Comparison of ENCODE assay signal across 16 cellular contexts in genomic region chr2:23520256-23520655, GRCh38.
DNase-seq lines count a peak whose midpoint lies in the region; ATAC-seq lines count a peak whose summit lies in the region.
"Had no signal": no experiment of that assay in that cellular context is flagged by ENCODE, and none has a peak within 500 bp of the region (broad histone marks: within the 10 kb centered on the region; RNA-seq: fewer than 3 reads in every experiment).

No MANE protein-coding gene starts in this region.

- DNase-seq in Daoy (ENCODE audit: low read depth) = peak; percentile 54
- peak; percentile 85 for DNase-seq in SW480 (ENCODE audit: low spot score)
- DNase-seq in iPS-NIHi7 (ENCODE audit: extremely low spot score) = peak; percentile 70
- peak; percentile 58 for DNase-seq in renal cortical epithelial cell (ENCODE audit: low read depth)
- no peak for DNase-seq in NCI-H748 treated with DMSO at 0.1 percent for 48 hours (lab: John Stamatoyannopoulos, UW)
- DNase-seq in DMS53 (lab: John Stamatoyannopoulos, UW) = no peak
- DNase-seq in stimulated activated CD4-positive, alpha-beta T cell treated with anti-CD3 and anti-CD28 coated beads, Interleukin-12 subunit alpha, Interleukin-12 subunit beta, amount 100 ng/mL, for 4 hours = no peak
- DNase-seq: activated naive CD8-positive, alpha-beta T cell treated with anti-CD3 and anti-CD28 coated beads, Interleukin-2, amount 50 U/mL, for 24 hours; CD4-positive, alpha-beta memory T cell; effector memory CD4-positive, alpha-beta T cell; naive B cell; NCI-H1417 treated with DMSO at 0.1 percent for 48 hours; T-helper 1 cell; uterus; WERI-Rb-1 had no signal

- no peak for ATAC-seq in GM19328 (IDR thresholded peaks at IDR 0.05; ENCODE audit: unreplicated experiment)
- ATAC-seq: activated naive CD8-positive, alpha-beta T cell treated with anti-CD3 and anti-CD28 coated beads, Interleukin-2, amount 50 U/mL, for 24 hours had no signal

Comparison
In these comparisons a context has a peak if more than half of its experiments do, and no peak if none do; other contexts are left out.
1. DNase-seq: peak in Daoy (single experiment), SW480 (single experiment), iPS-NIHi7 (single experiment) and renal cortical epithelial cell (single experiment); none in NCI-H748 treated with DMSO at 0.1 percent for 48 hours (single experiment), DMS53 (single experiment) and stimulated activated CD4-positive, alpha-beta T cell treated with anti-CD3 and anti-CD28 coated beads, Interleukin-12 subunit alpha, Interleukin-12 subunit beta, amount 100 ng/mL, for 4 hours (single experiment).